15 cellular contexts compared by ENCODE assay signal in the genomic region with DNA sequence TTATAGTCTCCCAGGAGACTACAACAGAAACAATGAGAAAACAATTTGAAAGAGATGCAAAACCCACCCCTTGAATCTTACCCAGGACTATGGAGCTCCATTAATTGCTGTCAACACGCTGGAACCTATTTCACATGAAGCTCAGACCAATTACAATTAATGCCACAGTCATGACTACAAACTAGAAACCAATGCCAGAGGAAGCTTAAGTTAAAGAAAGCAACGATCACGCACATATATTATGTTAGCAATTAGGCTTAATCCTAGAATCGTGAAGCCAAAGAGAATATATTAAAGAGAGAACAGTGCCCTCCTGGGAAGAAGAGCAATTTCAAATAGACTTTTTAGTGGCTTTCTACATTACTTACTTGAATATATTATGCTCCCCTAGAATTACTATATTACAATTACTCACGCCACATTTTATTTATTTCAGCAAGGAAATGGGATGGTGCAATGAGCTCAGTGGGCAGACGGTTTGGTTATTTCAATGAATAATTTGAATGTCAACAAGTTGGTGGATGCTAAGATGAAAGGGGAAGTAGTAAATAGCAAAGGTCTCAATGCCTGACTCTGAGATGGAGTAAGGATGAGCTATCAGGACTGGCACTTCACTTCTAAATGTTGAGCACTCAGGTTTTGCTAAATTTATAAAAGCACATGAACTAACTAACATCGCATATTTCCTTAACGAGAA.
A peak's percentile ranks its signal among the peaks of the same experiment; 100 is the strongest.
DNase-seq lines count a peak whose midpoint lies in the region; TF ChIP-seq lines count a peak whose summit lies in the region.
"Had no signal": no experiment of that assay in that cellular context is flagged by ENCODE, and none has a peak within 500 bp of the region (broad histone marks: within the 10 kb centered on the region; RNA-seq: fewer than 3 reads in every experiment).

No MANE protein-coding gene starts in this region.

- no peaks in the 10 kb centered on the region for H3K36me3 ChIP-seq in colonic mucosa

- POLR2A ChIA-PET in AG04449 (lab: Yijun Ruan, JAX), result interaction anchor here (0.7 to 1.7 kb wide), 12 partner anchors 8 to 192 kb away, joined by 3 to 10 read pairs (median 4); no protein-coding TSS in a partner anchor

- H3K9me3 ChIP-seq in colonic mucosa, result no peaks in the 10 kb centered on the region

- CTCF ChIA-PET in AG04449 (lab: Yijun Ruan, JAX), result interaction anchor here (0.6 to 8.5 kb wide), 36 partner anchors 8 to 198 kb away, joined by 3 to 95 read pairs (median 3); no protein-coding TSS in a partner anchor

- H3K4me1 ChIP-seq in colonic mucosa, result no peaks in the 10 kb centered on the region

- DNase-seq in AG04449 (ENCODE audit: low read depth, low spot score) (peak; percentile 67), HCEC 1CT (peak; percentile 88), NCI-H526 (lab: John Stamatoyannopoulos, UW) (peak; percentile 53 to 71), fibroblast of peridontal ligament (ENCODE audit: extremely low read depth) (peak; percentile 64), head of caudate nucleus (no peak), COLO668 (lab: John Stamatoyannopoulos, UW; ENCODE audit: unreplicated experiment) (no peak), colonic mucosa (no peak), CD1c-positive myeloid dendritic cell (ENCODE audit: extremely low spot score) (no peak)
- DNase-seq: activated CD4-positive, alpha-beta T cell treated with anti-CD3 and anti-CD28 coated beads, Interleukin-2, amount 10 ng/mL, durations not matched to agents 7 days and 5 days; activated effector memory CD4-positive, alpha-beta T cell treated with anti-CD3 and anti-CD28 coated beads, Interleukin-2, amount 50 U/mL, for 16 hours; amniotic stem cell; NCI-H2029 treated with DMSO at 0.1 percent for 48 hours; nephron progenitor cell; stimulated activated CD4-positive, alpha-beta T cell treated with anti-CD3 and anti-CD28 coated beads, Interleukin-4, amount 100 ng/mL, for 24 hours; T-helper 1 cell had no signal

- no peak overlapping the region for H3K27ac ChIP-seq in colonic mucosa

- H3K4me3 ChIP-seq in AG04449 (ENCODE audit: low read depth, low read length) (no peak overlapping the region), colonic mucosa (no peak overlapping the region)

- H3K27me3 ChIP-seq in colonic mucosa, result no peaks in the 10 kb centered on the region

- intact Hi-C loops in head of caudate nucleus (cut with DNase I), result no loop called here
- intact Hi-C loops in colonic mucosa (cut with DNase I), result loop anchor here (10.0 kb wide), 1 partner anchor 111 kb away; no protein-coding TSS in a partner anchor

- TF ChIP-seq CTCF in AG04449 (IDR thresholded peaks at IDR 0.05; ENCODE audit: insufficient read depth, low read length, missing control alignments), result no peak
- no peak for TF ChIP-seq CTCF in colonic mucosa (IDR thresholded peaks at IDR 0.05)

- no peak overlapping the region for H3K9ac ChIP-seq in colonic mucosa (ENCODE audit: low read depth in 2 of 2, low read length in 2 of 2)

Comparison
In these comparisons a context has a peak if more than half of its experiments do, and no peak if none do; other contexts are left out.
1. DNase-seq: peak in AG04449 (single experiment), HCEC 1CT (single experiment), NCI-H526 (2 of 2) and fibroblast of peridontal ligament (single experiment); none in head of caudate nucleus (0 of 42), COLO668 (single experiment), colonic mucosa (single experiment) and CD1c-positive myeloid dendritic cell (single experiment).